ENCODE assay signal across 13 cellular contexts in genomic region chr11:104798794-104799193, GRCh38.
DNase-seq lines count a peak whose midpoint lies in the region; ATAC-seq, FAIRE-seq and TF ChIP-seq lines count a peak whose summit lies in the region.
"Had no signal": no experiment of that assay in that cellular context is flagged by ENCODE, and none has a peak within 500 bp of the region (broad histone marks: within the 10 kb centered on the region; RNA-seq: fewer than 3 reads in every experiment).

No MANE protein-coding gene starts in this region.

- H3K9me3 ChIP-seq in small intestine (ENCODE audit: control insufficient read depth, low read depth) (no peaks in the 10 kb centered on the region), body of pancreas (no peaks in the 10 kb centered on the region)
- H3K9me3 ChIP-seq: A549 had no signal

- TF ChIP-seq CTCF in activated B cell treated with CpG ODN at 0.5 μM for 24 hours (IDR thresholded peaks at IDR 0.05) (no peak), body of pancreas (IDR thresholded peaks at IDR 0.05) (no peak)

- H3K9me3 Mint-ChIP-seq in activated CD4-positive, alpha-beta T cell treated with anti-CD3 and anti-CD28 coated beads for 36 hours (ENCODE audit: low read depth): peaks cover 4% of the 10 kb centered on the region
- H3K9me3 Mint-ChIP-seq in activated B cell treated with CpG ODN at 0.5 μM for 24 hours: peaks cover 2% of the 10 kb centered on the region

- TF ChIP-seq POLR2A in body of pancreas (IDR thresholded peaks at IDR 0.05): no peak

- DNase-seq in activated CD4-positive, alpha-beta T cell treated with anti-CD3 and anti-CD28 coated beads for 36 hours: no peak
- DNase-seq in activated CD4-positive, alpha-beta T cell treated with anti-CD3 and anti-CD28 coated beads for 4 hours: no peak
- no peak for DNase-seq in activated B cell treated with CpG ODN at 0.5 μM for 24 hours
- DNase-seq in small intestine: peak; percentile 5
- DNase-seq in G401 (ENCODE audit: low spot score): no peak
- DNase-seq in dermis blood vessel endothelial cell: no peak
- no peak for DNase-seq in body of pancreas
- DNase-seq: activated gamma-delta T cell treated with Interleukin-2 at 50 U/mL for 16 hours had no signal

- H3K36me3 Mint-ChIP-seq in activated CD4-positive, alpha-beta T cell treated with anti-CD3 and anti-CD28 coated beads for 36 hours (ENCODE audit: low read depth): peaks cover 2% of the 10 kb centered on the region
- H3K36me3 Mint-ChIP-seq in activated B cell treated with CpG ODN at 0.5 μM for 24 hours (ENCODE audit: low read depth): no peaks in the 10 kb centered on the region

- peaks cover 33% of the 10 kb centered on the region for H3K4me1 Mint-ChIP-seq in activated CD4-positive, alpha-beta T cell treated with anti-CD3 and anti-CD28 coated beads for 36 hours
- H3K4me1 Mint-ChIP-seq in activated B cell treated with CpG ODN at 0.5 μM for 24 hours: peaks cover 28% of the 10 kb centered on the region

- H3K27me3 Mint-ChIP-seq in activated CD4-positive, alpha-beta T cell treated with anti-CD3 and anti-CD28 coated beads for 36 hours: no peaks in the 10 kb centered on the region
- no peaks in the 10 kb centered on the region for H3K27me3 Mint-ChIP-seq in activated B cell treated with CpG ODN at 0.5 μM for 24 hours

- in situ Hi-C loops in G401 (cut with HindIII; ENCODE audit: low sequenced_read_pairs): no loop called here

- H3K36me3 ChIP-seq in small intestine (ENCODE audit: control insufficient read depth in 2 of 2, insufficient read depth in 2 of 2, low read length in 2 of 2) (no peaks in the 10 kb centered on the region), body of pancreas (replicated peaks in 1 of 2; ENCODE audit: insufficient read depth in 1 of 2, low read depth in 2 of 2) (no peaks in the 10 kb centered on the region)

- peak; percentile 75 for FAIRE-seq in small intestine (lab: Jason Lieb, UNC)
- FAIRE-seq: A549, H1, islet of Langerhans had no signal

- H3K4me3 Mint-ChIP-seq in activated CD4-positive, alpha-beta T cell treated with anti-CD3 and anti-CD28 coated beads for 36 hours: peak overlapping the region; percentile 61
- H3K4me3 Mint-ChIP-seq in activated B cell treated with CpG ODN at 0.5 μM for 24 hours: peak overlapping the region; percentile 74

- peak overlapping the region; percentile 78 for H3K27ac Mint-ChIP-seq in activated CD4-positive, alpha-beta T cell treated with anti-CD3 and anti-CD28 coated beads for 36 hours
- peak overlapping the region; percentile 91 for H3K27ac Mint-ChIP-seq in activated B cell treated with CpG ODN at 0.5 μM for 24 hours

- H3K4me1 ChIP-seq in small intestine (ENCODE audit: control insufficient read depth in 2 of 2, insufficient read depth in 1 of 2, low read depth in 1 of 2, low read length in 1 of 2) (peaks cover 0 to 4% of the 10 kb centered on the region in 2 donors), body of pancreas (no peaks in the 10 kb centered on the region)
- H3K4me1 ChIP-seq: A549 had no signal

- H3K4me3 ChIP-seq in small intestine (ENCODE audit: low read depth in 1 of 2, low read length in 2 of 2): no peak overlapping the region
- H3K4me3 ChIP-seq in body of pancreas: no peak overlapping the region
- H3K4me3 ChIP-seq: A549 had no signal

- intact Hi-C loops in activated CD4-positive, alpha-beta T cell treated with anti-CD3 and anti-CD28 coated beads for 36 hours (cut with DNase I, micrococcal nuclease): no loop called here
- intact Hi-C loops in activated B cell treated with CpG ODN at 0.5 μM for 24 hours (cut with micrococcal nuclease) (loop anchor here (2.0 kb wide), 3 partner anchors 40 to 94 kb away; no protein-coding TSS in a partner anchor), body of pancreas (cut with DNase I) (no loop called here)

- CTCF ChIA-PET in activated CD4-positive, alpha-beta T cell treated with anti-CD3 and anti-CD28 coated beads for 36 hours (lab: Charles Lee): interaction anchor here (0.6 to 1.2 kb wide), 2 partner anchors 9 to 56 kb away, joined by 3 to 4 read pairs; no protein-coding TSS in a partner anchor
- CTCF ChIA-PET in activated B cell treated with CpG ODN at 0.5 μM for 24 hours (lab: Charles Lee): no interaction called here

- H3K27me3 ChIP-seq in small intestine (ENCODE audit: control insufficient read depth in 2 of 2, insufficient read depth in 2 of 2, low read length in 2 of 2) (no peaks in the 10 kb centered on the region), body of pancreas (no peaks in the 10 kb centered on the region)

- POLR2A ChIA-PET in activated CD4-positive, alpha-beta T cell treated with anti-CD3 and anti-CD28 coated beads for 36 hours (lab: Charles Lee): no interaction called here
- POLR2A ChIA-PET in activated B cell treated with CpG ODN at 0.5 μM for 24 hours (lab: Charles Lee): no interaction called here

- H3K27ac ChIP-seq in small intestine (ENCODE audit: low read depth in 1 of 2, low read length in 1 of 2): no peak overlapping the region
- H3K27ac ChIP-seq in body of pancreas: no peak overlapping the region
- H3K27ac ChIP-seq: A549 had no signal

- WGBS in small intestine, 3 donors: 7 to 15% (median 14%) methylated on average over 1 of the region's 1 CpG
- WGBS in body of pancreas, 2 donors: 27 to 43% methylated on average over 1 of the region's 1 CpG

- ATAC-seq in activated CD4-positive, alpha-beta T cell treated with anti-CD3 and anti-CD28 coated beads for 36 hours: peak; percentile 44
- ATAC-seq in HG02981 (IDR thresholded peaks at IDR 0.05; ENCODE audit: unreplicated experiment): peak; percentile 46
- ATAC-seq in activated B cell treated with CpG ODN at 0.5 μM for 24 hours (ENCODE audit: low read depth): peak; percentile 62
- ATAC-seq in body of pancreas: no peak
- ATAC-seq: A549, Panc1 had no signal
